In the genomic region with DNA sequence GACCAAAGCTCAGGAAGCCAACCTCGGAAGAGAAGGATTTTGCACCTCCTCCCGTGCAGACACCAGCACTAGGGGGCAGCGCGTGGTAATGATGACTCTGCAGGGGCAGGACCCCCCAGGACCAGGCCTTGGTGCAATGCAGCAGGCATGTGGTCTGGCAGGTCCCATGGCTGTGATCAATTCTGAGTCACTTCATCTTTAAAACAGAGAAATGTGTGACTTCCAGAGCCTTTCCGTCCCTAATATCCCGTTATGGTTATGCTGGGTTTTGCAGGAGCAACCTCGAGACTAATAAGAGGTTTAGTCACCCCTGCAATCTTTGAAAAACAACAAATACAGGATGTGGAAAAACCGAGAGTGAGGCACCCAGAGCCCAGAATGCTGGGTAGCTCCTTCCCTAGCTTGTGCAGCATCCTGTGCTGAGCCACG, we compare ENCODE assay signal across 13 cellular contexts. TPM values are rescaled to one million over a fixed set of nuclear protein-coding genes. Genes with fewer than 3 reads are reported as not detected.
A peak's percentile ranks its signal among the peaks of the same experiment; 100 is the strongest.
DNase-seq lines count a peak whose midpoint lies in the region; ATAC-seq and TF ChIP-seq lines count a peak whose summit lies in the region.
"Had no signal": no experiment of that assay in that cellular context is flagged by ENCODE, and none has a peak within 500 bp of the region (broad histone marks: within the 10 kb centered on the region; RNA-seq: fewer than 3 reads in every experiment).

No MANE protein-coding gene starts in this region.

- H3K36me3 Mint-ChIP-seq in MCF 10A (ENCODE audit: insufficient read depth, unreplicated experiment) = peaks cover 52% of the 10 kb centered on the region
- H3K36me3 Mint-ChIP-seq in activated CD4-positive, alpha-beta T cell treated with anti-CD3 and anti-CD28 coated beads for 36 hours (ENCODE audit: low read depth) = peaks cover 21% of the 10 kb centered on the region

- TF ChIP-seq EP300 in esophagus muscularis mucosa (IDR thresholded peaks at IDR 0.05) = no peak

- intact Hi-C loops in MCF 10A (cut with micrococcal nuclease) = no loop called here
- intact Hi-C loops in breast epithelium (cut with DNase I; ENCODE audit: low total_unique reads) = no loop called here
- intact Hi-C loops in activated CD4-positive, alpha-beta T cell treated with anti-CD3 and anti-CD28 coated beads for 36 hours (cut with DNase I, micrococcal nuclease) = no loop called here
- intact Hi-C loops in esophagus muscularis mucosa (cut with DNase I) = no loop called here

- no peak overlapping the region for H3K4me3 Mint-ChIP-seq in MCF 10A (ENCODE audit: unreplicated experiment)
- no peak overlapping the region for H3K4me3 Mint-ChIP-seq in activated CD4-positive, alpha-beta T cell treated with anti-CD3 and anti-CD28 coated beads for 36 hours
- H3K4me3 Mint-ChIP-seq: activated T-cell treated with anti-CD3 and anti-CD28 coated beads, Interleukin-2, amount 50 U/mL, for 4 hours had no signal

- H3K9me3 ChIP-seq in breast epithelium (no peaks in the 10 kb centered on the region), esophagus muscularis mucosa (no peaks in the 10 kb centered on the region)
- H3K9me3 ChIP-seq: A549 had no signal

- H3K36me3 ChIP-seq in breast epithelium (no peaks in the 10 kb centered on the region), esophagus muscularis mucosa (peaks cover 0 to 35% (median 16%) of the 10 kb centered on the region in 4 donors)

- 92% methylated on average over 8 of the region's 9 CpGs for WGBS in esophagus muscularis mucosa

- no peaks in the 10 kb centered on the region for H3K27me3 ChIP-seq in breast epithelium
- no peaks in the 10 kb centered on the region for H3K27me3 ChIP-seq in esophagus muscularis mucosa

- no peaks in the 10 kb centered on the region for H3K4me1 Mint-ChIP-seq in MCF 10A (ENCODE audit: insufficient read depth, unreplicated experiment)
- no peaks in the 10 kb centered on the region for H3K4me1 Mint-ChIP-seq in activated CD4-positive, alpha-beta T cell treated with anti-CD3 and anti-CD28 coated beads for 36 hours
- H3K4me1 Mint-ChIP-seq: naive thymus-derived CD8-positive, alpha-beta T cell had no signal

- H3K4me3 ChIP-seq in breast epithelium (no peak overlapping the region), esophagus muscularis mucosa (no peak overlapping the region)
- H3K4me3 ChIP-seq: A549 had no signal

- no peaks in the 10 kb centered on the region for H3K9me3 Mint-ChIP-seq in MCF 10A (ENCODE audit: unreplicated experiment)
- H3K9me3 Mint-ChIP-seq in activated CD4-positive, alpha-beta T cell treated with anti-CD3 and anti-CD28 coated beads for 36 hours (ENCODE audit: low read depth) = peaks cover 3% of the 10 kb centered on the region

- H3K27me3 Mint-ChIP-seq in MCF 10A (ENCODE audit: insufficient read depth, unreplicated experiment) = no peaks in the 10 kb centered on the region
- no peaks in the 10 kb centered on the region for H3K27me3 Mint-ChIP-seq in activated CD4-positive, alpha-beta T cell treated with anti-CD3 and anti-CD28 coated beads for 36 hours
- H3K27me3 Mint-ChIP-seq: naive thymus-derived CD8-positive, alpha-beta T cell had no signal

- peak; percentile 24 for TF ChIP-seq CTCF in MCF 10A (IDR thresholded peaks at IDR 0.05; ENCODE audit: unreplicated experiment)
- no peak for TF ChIP-seq CTCF in breast epithelium (IDR thresholded peaks at IDR 0.05)
- TF ChIP-seq CTCF in esophagus muscularis mucosa (IDR thresholded peaks at IDR 0.05) = no peak

- no peaks in the 10 kb centered on the region for H3K4me1 ChIP-seq in breast epithelium
- peaks cover 0 to 6% (median 2%) of the 10 kb centered on the region in 4 donors for H3K4me1 ChIP-seq in esophagus muscularis mucosa
- H3K4me1 ChIP-seq: A549 had no signal

- H3K27ac ChIP-seq in breast epithelium = no peak overlapping the region
- no peak overlapping the region for H3K27ac ChIP-seq in esophagus muscularis mucosa (replicated peaks in 1 of 4)
- H3K27ac ChIP-seq: A549 had no signal

- TF ChIP-seq POLR2A in breast epithelium (IDR thresholded peaks at IDR 0.05) (no peak), esophagus muscularis mucosa (IDR thresholded peaks at IDR 0.05; ENCODE audit: low read depth) (no peak)

- no peak overlapping the region for H3K27ac Mint-ChIP-seq in MCF 10A (ENCODE audit: low read depth, unreplicated experiment)
- H3K27ac Mint-ChIP-seq in activated CD4-positive, alpha-beta T cell treated with anti-CD3 and anti-CD28 coated beads for 36 hours = no peak overlapping the region

- CTCF ChIA-PET in MCF 10A (lab: Yijun Ruan, JAX) = interaction anchor here (0.5 to 0.7 kb wide), 2 partner anchors 285 to 751 kb away, joined by 3 read pairs; no protein-coding TSS in a partner anchor
- CTCF ChIA-PET in activated CD4-positive, alpha-beta T cell treated with anti-CD3 and anti-CD28 coated beads for 36 hours (lab: Charles Lee) = interaction anchor here (2.1 kb wide), 1 partner anchor 12 kb away, joined by 10 read pairs; no protein-coding TSS in a partner anchor

- POLR2A ChIA-PET in MCF 10A (lab: Yijun Ruan, JAX) = no interaction called here
- POLR2A ChIA-PET in activated CD4-positive, alpha-beta T cell treated with anti-CD3 and anti-CD28 coated beads for 36 hours (lab: Charles Lee) = no interaction called here

- no TSS peak for BruUV-seq in MCF 10A (replicated peaks; lab: Mats Ljungman, UMichigan)

- DNase-seq in MCF 10A (ENCODE audit: unreplicated experiment) = no peak
- no peak for DNase-seq in breast epithelium (ENCODE audit: low spot score in 2 of 2)
- DNase-seq in RKO (ENCODE audit: low spot score) = peak; percentile 20
- DNase-seq in fibroblast of the conjunctiva (ENCODE audit: low read depth) = peak; percentile 32
- DNase-seq in activated CD4-positive, alpha-beta T cell treated with anti-CD3 and anti-CD28 coated beads for 36 hours = no peak
- DNase-seq in NCI-H146 (lab: John Stamatoyannopoulos, UW) = no peak
- no peak for DNase-seq in esophagus muscularis mucosa (ENCODE audit: extremely low spot score)
- DNase-seq: activated T-cell treated with anti-CD3 and anti-CD28 coated beads, Interleukin-2, amount 50 U/mL, for 4 hours; naive thymus-derived CD8-positive, alpha-beta T cell; NK-92 treated with Interleukin-12 subunit alpha and Interleukin-12 subunit beta, amount 100 ng/mL, for 24 hours had no signal

- no peak for ATAC-seq in activated CD4-positive, alpha-beta T cell treated with anti-CD3 and anti-CD28 coated beads for 36 hours
- no peak for ATAC-seq in activated CD4-positive, CD25-positive, alpha-beta regulatory T cell treated with anti-CD3 and anti-CD28 coated beads, Interleukin-2, amount 50 U/mL, for 24 hours
- ATAC-seq: activated T-cell treated with anti-CD3 and anti-CD28 coated beads, Interleukin-2, amount 50 U/mL, for 4 hours; naive thymus-derived CD8-positive, alpha-beta T cell had no signal

RNA-seq across cellular contexts. Expression of a gene that starts 30.2 kb away (rescaled TPM):
- total RNA-seq in MCF 10A (2022) (not detected in 2 replicates), breast epithelium (not detected), esophagus muscularis mucosa (not detected)
- total RNA-seq in activated CD4-positive, alpha-beta T cell treated with anti-CD3 and anti-CD28 coated beads for 36 hours = not detected
- total RNA-seq: activated T-cell treated with anti-CD3 and anti-CD28 coated beads, Interleukin-2, amount 50 U/mL, for 4 hours; naive thymus-derived CD8-positive, alpha-beta T cell; subcutaneous adipose tissue had no signal

Comparison
In these comparisons a context has a peak if more than half of its experiments do, and no peak if none do; other contexts are left out.
1. DNase-seq: peak in RKO (single experiment) and fibroblast of the conjunctiva (single experiment); none in MCF 10A (single experiment), breast epithelium (0 of 2), activated CD4-positive, alpha-beta T cell treated with anti-CD3 and anti-CD28 coated beads for 36 hours (single experiment), NCI-H146 (single experiment) and esophagus muscularis mucosa (single experiment).